1 cellular context compared by ENCODE assay signal in genomic region chr1:232599178-232600041, GRCh38.
TF ChIP-seq lines count a peak whose summit lies in the region.

No MANE protein-coding gene starts in this region.

TF ChIP-seq in K562, 482 proteins besides CTCF, POLR2A, EP300 and RAD21 (continued from another document):
- TF ChIP-seq AFF4 (CRISPR knock-in tag; IDR thresholded peaks at IDR 0.05) (no peak), L3MBTL2 (IDR thresholded peaks at IDR 0.05) (peak; percentile 49; the same call in 1 of the 2 replicates), ZNF124 (CRISPR knock-in tag; IDR thresholded peaks at IDR 0.05) (no peak), ETV6 (IDR thresholded peaks at IDR 0.05; ENCODE audit: borderline replicate concordance in 1 of 2, low read depth in 2 of 2, low read length in 1 of 2) (no peak), ETV6 (CRISPR knock-in tag; IDR thresholded peaks at IDR 0.05; ENCODE audit: borderline replicate concordance) (no peak), ZNF589 (CRISPR knock-in tag; IDR thresholded peaks at IDR 0.05; ENCODE audit: low read depth) (peak; percentile 90), TSC22D4 (tag; IDR thresholded peaks at IDR 0.05) (no peak), KAT7 (CRISPR knock-in tag; IDR thresholded peaks at IDR 0.05; ENCODE audit: borderline replicate concordance) (no peak), ZBTB1 (CRISPR knock-in tag; IDR thresholded peaks at IDR 0.05; ENCODE audit: borderline replicate concordance, low read depth) (no peak), ARID2 (IDR thresholded peaks at IDR 0.05) (no peak), ZNF717 (CRISPR knock-in tag; IDR thresholded peaks at IDR 0.05) (no peak), KAT8 (IDR thresholded peaks at IDR 0.05; ENCODE audit: low read depth) (no peak), NFXL1 (CRISPR knock-in tag; IDR thresholded peaks at IDR 0.05) (no peak)
- TF ChIP-seq, protein P1, sequence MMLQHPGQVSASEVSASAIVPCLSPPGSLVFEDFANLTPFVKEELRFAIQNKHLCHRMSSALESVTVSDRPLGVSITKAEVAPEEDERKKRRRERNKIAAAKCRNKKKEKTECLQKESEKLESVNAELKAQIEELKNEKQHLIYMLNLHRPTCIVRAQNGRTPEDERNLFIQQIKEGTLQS (IDR thresholded peaks at IDR 0.05): peak; percentile 85
- TF ChIP-seq, protein P1 (CRISPR knock-in tag; conservative IDR thresholded peaks at IDR 0.05): no peak
- TF ChIP-seq, protein P2, sequence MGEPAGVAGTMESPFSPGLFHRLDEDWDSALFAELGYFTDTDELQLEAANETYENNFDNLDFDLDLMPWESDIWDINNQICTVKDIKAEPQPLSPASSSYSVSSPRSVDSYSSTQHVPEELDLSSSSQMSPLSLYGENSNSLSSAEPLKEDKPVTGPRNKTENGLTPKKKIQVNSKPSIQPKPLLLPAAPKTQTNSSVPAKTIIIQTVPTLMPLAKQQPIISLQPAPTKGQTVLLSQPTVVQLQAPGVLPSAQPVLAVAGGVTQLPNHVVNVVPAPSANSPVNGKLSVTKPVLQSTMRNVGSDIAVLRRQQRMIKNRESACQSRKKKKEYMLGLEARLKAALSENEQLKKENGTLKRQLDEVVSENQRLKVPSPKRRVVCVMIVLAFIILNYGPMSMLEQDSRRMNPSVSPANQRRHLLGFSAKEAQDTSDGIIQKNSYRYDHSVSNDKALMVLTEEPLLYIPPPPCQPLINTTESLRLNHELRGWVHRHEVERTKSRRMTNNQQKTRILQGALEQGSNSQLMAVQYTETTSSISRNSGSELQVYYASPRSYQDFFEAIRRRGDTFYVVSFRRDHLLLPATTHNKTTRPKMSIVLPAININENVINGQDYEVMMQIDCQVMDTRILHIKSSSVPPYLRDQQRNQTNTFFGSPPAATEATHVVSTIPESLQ (CRISPR knock-in tag; IDR thresholded peaks at IDR 0.05): no peak
TF ChIP-seq in K562: peak in this region for 31.
